Comparison of ENCODE assay signal across 8 cellular contexts in genomic region chr21:36965720-36966065, GRCh38. TPM values are rescaled to one million over a fixed set of nuclear protein-coding genes. Genes with fewer than 3 reads are reported as not detected.
A peak's percentile ranks its signal among the peaks of the same experiment; 100 is the strongest.
DNase-seq lines count a peak whose midpoint lies in the region; ATAC-seq and TF ChIP-seq lines count a peak whose summit lies in the region.

No MANE protein-coding gene starts in this region.

- peak overlapping the region; percentile 88 for H2AFZ ChIP-seq in MM.1S (ENCODE audit: low read length)

- H3K9me3 ChIP-seq in MM.1S (replicated peaks; ENCODE audit: insufficient read depth, low read length) = no peaks in the 10 kb centered on the region

- no peak for DNase-seq in CD14-positive monocyte (ENCODE audit: low spot score)
- DNase-seq in MM.1S = peak; percentile 27
- DNase-seq in effector memory CD8-positive, alpha-beta T cell = no peak
- DNase-seq in stimulated activated CD4-positive, alpha-beta T cell treated with anti-CD3 and anti-CD28 coated beads, Interleukin-4, amount 100 ng/mL, for 1 hour = no peak
- DNase-seq in OCI-M2 (lab: John Stamatoyannopoulos, UW; ENCODE audit: unreplicated experiment) = no peak
- no peak for DNase-seq in AML-193 (lab: John Stamatoyannopoulos, UW)

- no peak for ATAC-seq in effector memory CD8-positive, alpha-beta T cell (replicated peaks)
- no peak for ATAC-seq in HG03097 (IDR thresholded peaks at IDR 0.05; ENCODE audit: low FRiP score, unreplicated experiment)

- H3F3A ChIP-seq in MM.1S (ENCODE audit: insufficient read depth, low read length) = peaks cover 12% of the 10 kb centered on the region

- H3K27me3 ChIP-seq in MM.1S (replicated peaks; ENCODE audit: insufficient read depth, low read length) = no peaks in the 10 kb centered on the region

- intact Hi-C loops in CD14-positive monocyte (cut with micrococcal nuclease) = no loop called here

- H3K4me1 Mint-ChIP-seq in CD14-positive monocyte (peaks cover 22% of the 10 kb centered on the region), nephron (peaks cover 11% of the 10 kb centered on the region)
- H3K4me1 Mint-ChIP-seq in effector memory CD8-positive, alpha-beta T cell (ENCODE audit: low read depth in 2 of 2) = peaks cover 10 to 11% of the 10 kb centered on the region in 2 donors

- peak overlapping the region; percentile 73 for H3K4me3 ChIP-seq in MM.1S (ENCODE audit: low read length)

- peak overlapping the region; percentile 61; the same call in 1 of the 2 replicates for H3K27ac ChIP-seq in MM.1S (ENCODE audit: low read length)

- H3K9ac ChIP-seq in MM.1S (ENCODE audit: low read length) = peak overlapping the region; percentile 86

- H3K36me3 ChIP-seq in MM.1S (replicated peaks; ENCODE audit: insufficient read depth, low read length) = no peaks in the 10 kb centered on the region

- peaks cover 11% of the 10 kb centered on the region; the same call in 1 of the 2 replicates for H3K4me1 ChIP-seq in MM.1S (ENCODE audit: low read length)

- H3K79me2 ChIP-seq in MM.1S (ENCODE audit: low read length) = no peaks in the 10 kb centered on the region

- H3K36me3 Mint-ChIP-seq in CD14-positive monocyte (peaks cover 0 to 3% of the 10 kb centered on the region in 2 donors), nephron (ENCODE audit: low read depth) (peaks cover 10% of the 10 kb centered on the region)
- peaks cover 12% of the 10 kb centered on the region for H3K36me3 Mint-ChIP-seq in effector memory CD8-positive, alpha-beta T cell (ENCODE audit: insufficient read depth)

- H3K9me2 ChIP-seq in MM.1S (replicated peaks; ENCODE audit: insufficient read depth, low read length) = no peaks in the 10 kb centered on the region

- H4K20me1 ChIP-seq in MM.1S (ENCODE audit: insufficient read depth, low read length) = no peaks in the 10 kb centered on the region

- peaks cover 8 to 19% (median 12%) of the 10 kb centered on the region in 3 donors for H3K27me3 Mint-ChIP-seq in CD14-positive monocyte (ENCODE audit: low read depth in 3 of 3)
- H3K27me3 Mint-ChIP-seq in effector memory CD8-positive, alpha-beta T cell = no peaks in the 10 kb centered on the region
- H3K27me3 Mint-ChIP-seq in nephron (ENCODE audit: low read depth) = no peaks in the 10 kb centered on the region

- H3K27ac Mint-ChIP-seq in CD14-positive monocyte (peak overlapping the region in 4 of 7 donors; percentile 16 to 57 (median 39)), nephron (peak overlapping the region; percentile 66 to 86 (median 73))
- peak overlapping the region; percentile 68 to 81 for H3K27ac Mint-ChIP-seq in effector memory CD8-positive, alpha-beta T cell

- H3K4me2 ChIP-seq in MM.1S (ENCODE audit: low read depth, low read length) = peak overlapping the region; percentile 79

- TF ChIP-seq CTCF in CD14-positive monocyte (IDR thresholded peaks at IDR 0.05) (no peak), MM.1S (IDR thresholded peaks at IDR 0.05; ENCODE audit: low read length) (no peak), nephron (IDR thresholded peaks at IDR 0.05; ENCODE audit: unreplicated experiment in 3 of 3) (no peak)

- peaks cover 0 to 5% (median 0%) of the 10 kb centered on the region in 7 donors for H3K9me3 Mint-ChIP-seq in CD14-positive monocyte
- no peaks in the 10 kb centered on the region for H3K9me3 Mint-ChIP-seq in effector memory CD8-positive, alpha-beta T cell
- H3K9me3 Mint-ChIP-seq in nephron = no peaks in the 10 kb centered on the region

- H3K4me3 Mint-ChIP-seq in CD14-positive monocyte = peak overlapping the region; percentile 74 to 86
- peak overlapping the region; percentile 74 to 76 for H3K4me3 Mint-ChIP-seq in effector memory CD8-positive, alpha-beta T cell
- H3K4me3 Mint-ChIP-seq in nephron = peak overlapping the region; percentile 83 to 96 (median 86)

RNA-seq across cellular contexts. Expression of gene HLCS, which starts 0.8 kb away (rescaled TPM):
- polyA plus RNA-seq in CD14-positive monocyte = 1 to 10 TPM; 2.2 to 3.1 TPM

RNA-seq across cellular contexts. Expression of gene RIPPLY3, which starts 40.8 kb away (rescaled TPM):
- not detected for polyA plus RNA-seq in CD14-positive monocyte
